In the genomic region with DNA sequence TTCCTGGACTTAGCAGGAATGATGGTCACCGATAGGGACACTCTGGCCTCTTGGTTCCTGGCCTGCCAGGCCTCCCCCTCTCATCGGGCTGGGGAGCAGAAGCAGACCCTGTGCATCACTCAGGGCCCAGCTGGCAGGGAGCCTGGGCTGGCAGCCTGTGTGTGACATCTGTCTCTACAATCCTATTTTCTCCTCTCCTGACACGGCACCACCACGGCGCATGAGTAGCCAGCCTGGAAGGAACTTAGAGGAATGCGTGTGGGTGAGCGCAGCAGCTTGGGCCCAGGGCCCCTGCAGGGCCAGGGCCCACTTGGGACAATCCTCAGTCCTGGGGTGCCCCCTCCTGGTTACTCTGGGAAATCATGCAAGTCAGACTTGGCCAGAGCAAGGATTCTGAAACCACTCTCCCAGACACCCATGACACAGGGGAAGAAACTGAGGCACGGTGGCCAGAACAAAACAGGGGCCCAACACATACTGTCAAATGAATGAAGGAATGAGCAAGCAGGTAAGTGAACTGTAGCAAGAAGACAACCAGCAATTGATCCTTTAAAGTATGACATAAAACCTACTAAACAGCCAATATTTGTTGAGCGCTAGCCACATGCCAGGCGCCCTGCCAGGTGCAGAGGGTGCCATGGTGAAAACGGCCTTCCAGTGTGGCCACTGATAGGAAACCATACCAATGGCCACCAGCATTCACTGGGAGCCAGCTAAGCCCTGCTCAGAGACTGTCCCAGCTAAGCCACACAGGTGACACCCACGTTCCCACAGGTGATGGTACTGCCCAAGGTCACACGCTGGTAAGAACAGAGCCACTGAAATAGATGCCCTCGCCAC, we compare ENCODE assay signal across 7 cellular contexts.
DNase-seq lines count a peak whose midpoint lies in the region; ATAC-seq and TF ChIP-seq lines count a peak whose summit lies in the region.

No MANE protein-coding gene starts in this region.

- DNase-seq in NCI-H1694 treated with DMSO at 0.1 percent for 48 hours (lab: John Stamatoyannopoulos, UW), result peak; percentile 94
- peak; percentile 57 for DNase-seq in central memory CD4-positive, alpha-beta T cell
- DNase-seq in stimulated activated CD4-positive, alpha-beta T cell treated with anti-CD3 and anti-CD28 coated beads, Interleukin-2, amount 100 ng/mL, for 24 hours, result peak; percentile 75 to 83

- peak overlapping the region; percentile 86 for H3K27ac ChIP-seq in layer of hippocampus (ENCODE audit: low read depth, low read length)

- ATAC-seq in activated CD4-positive, CD25-positive, alpha-beta regulatory T cell treated with anti-CD3 and anti-CD28 coated beads, Interleukin-2, amount 50 U/mL, for 24 hours, result peak; percentile 63 to 76
- ATAC-seq in HG03097 (IDR thresholded peaks at IDR 0.05; ENCODE audit: low FRiP score, unreplicated experiment), result no peak

- no peaks in the 10 kb centered on the region for H3K27me3 ChIP-seq in layer of hippocampus (ENCODE audit: control insufficient read depth, insufficient read depth, low read length)

- peak; percentile 81 for TF ChIP-seq CTCF in GM12873 (IDR thresholded peaks at IDR 0.05; ENCODE audit: insufficient read depth, low read depth, low read length, missing control alignments)
